Comparison of ENCODE assay signal across 7 cellular contexts in genomic region chr7:4030346-4030745, GRCh38.
"Had no signal": no experiment of that assay in that cellular context is flagged by ENCODE, and none has a peak within 500 bp of the region (broad histone marks: within the 10 kb centered on the region; RNA-seq: fewer than 3 reads in every experiment).

No MANE protein-coding gene starts in this region.

- H3K9me3 Mint-ChIP-seq: H9 had no signal

- H3K4me3 ChIP-seq: GM23248, K562 had no signal

- H3K4me3 Mint-ChIP-seq: H9 had no signal

- ATAC-seq: K562 had no signal

- FAIRE-seq: H54, K562 had no signal

- H3K27ac Mint-ChIP-seq: H9 had no signal

- H3K9ac ChIP-seq: GM23248 had no signal

- H3K27ac ChIP-seq: GM23248 had no signal

- DNase-seq: GM23248, GOT3, H9, HCEC 1CT, IMR-90 had no signal
